In genomic region chr10:70233109-70233938, GRCh38 we compare ENCODE assay signal across 1 cellular context.
TF ChIP-seq lines count a peak whose summit lies in the region.

TSS of gene PPA1 (minus strand) at chr10:70233429. CDS start at chr10:70233327, 102 bp downstream.

TF ChIP-seq in HepG2, 621 proteins besides CTCF, POLR2A, EP300 and RAD21 (continued from another document and continues in another):
- TF ChIP-seq TFE3 (CRISPR knock-in tag; IDR thresholded peaks at IDR 0.05) (peak; percentile 72), FUBP1 (CRISPR knock-in tag; IDR thresholded peaks at IDR 0.05; ENCODE audit: borderline replicate concordance) (no peak), SALL2 (CRISPR knock-in tag; IDR thresholded peaks at IDR 0.05) (no peak), ZSCAN20 (CRISPR knock-in tag; IDR thresholded peaks at IDR 0.05; ENCODE audit: borderline replicate concordance) (peak; percentile 81), USF2 (IDR thresholded peaks at IDR 0.05; ENCODE audit: low read depth, low read length) (peak; percentile 64), USF2 (CRISPR knock-in tag; IDR thresholded peaks at IDR 0.05; ENCODE audit: borderline replicate concordance) (peak; percentile 80; the same call in 1 of the 2 replicates), MZF1 (CRISPR knock-in tag; IDR thresholded peaks at IDR 0.05; ENCODE audit: borderline replicate concordance) (no peak), MEIS2 (CRISPR knock-in tag; IDR thresholded peaks at IDR 0.05) (peak; percentile 45; the same call in 1 of the 2 replicates), PAXIP1 (CRISPR knock-in tag; conservative IDR thresholded peaks at IDR 0.05) (peak; percentile 54), NR1H2 (CRISPR knock-in tag; IDR thresholded peaks at IDR 0.05; ENCODE audit: borderline replicate concordance, low read depth) (no peak; the same call in 1 of the 2 replicates), NCOA5 (CRISPR knock-in tag; IDR thresholded peaks at IDR 0.05) (no peak), JUN (CRISPR knock-in tag; IDR thresholded peaks at IDR 0.05) (peak; percentile 68; the same call in 1 of the 2 replicates), ZNF232 (CRISPR knock-in tag; IDR thresholded peaks at IDR 0.05; ENCODE audit: borderline replicate concordance) (peak; percentile 68; the same call in 1 of the 2 replicates), ZNF180 (CRISPR knock-in tag; IDR thresholded peaks at IDR 0.05; ENCODE audit: borderline replicate concordance, low read depth) (no peak), DDIT3 (CRISPR knock-in tag; IDR thresholded peaks at IDR 0.05) (no peak), HNRNPLL (IDR thresholded peaks at IDR 0.05; ENCODE audit: low read depth, low read length, poor library complexity, severe bottlenecking) (peak; percentile 85), ESRRA (CRISPR knock-in tag; IDR thresholded peaks at IDR 0.05; ENCODE audit: low read depth) (no peak), ZNF747 (CRISPR knock-in tag; IDR thresholded peaks at IDR 0.05; ENCODE audit: borderline replicate concordance) (peak; percentile 42; the same call in 1 of the 2 replicates), JDP2 (CRISPR knock-in tag; IDR thresholded peaks at IDR 0.05; ENCODE audit: borderline replicate concordance) (no peak), ATF3 (CRISPR knock-in tag; IDR thresholded peaks at IDR 0.05) (no peak), GTF3A (CRISPR knock-in tag; conservative IDR thresholded peaks at IDR 0.05) (no peak; the same call in 1 of the 2 replicates), ARID4A (CRISPR knock-in tag; IDR thresholded peaks at IDR 0.05; ENCODE audit: borderline replicate concordance) (peak; percentile 87), KDM5B (CRISPR knock-in tag; IDR thresholded peaks at IDR 0.05; ENCODE audit: borderline replicate concordance) (peak; percentile 59; the same call in 1 of the 2 replicates), ZNF619 (CRISPR knock-in tag; IDR thresholded peaks at IDR 0.05) (no peak), ZNF276 (CRISPR knock-in tag; IDR thresholded peaks at IDR 0.05; ENCODE audit: low read depth) (peak; percentile 75; the same call in 1 of the 2 replicates), ZNF720 (CRISPR knock-in tag; IDR thresholded peaks at IDR 0.05) (no peak), ZNF605 (CRISPR knock-in tag; IDR thresholded peaks at IDR 0.05) (peak; percentile 95), CBX1 (IDR thresholded peaks at IDR 0.05; ENCODE audit: low read depth) (no peak), HOXD1 (CRISPR knock-in tag; IDR thresholded peaks at IDR 0.05) (peak; percentile 46; the same call in 1 of the 2 replicates), RBFOX2 (IDR thresholded peaks at IDR 0.05; ENCODE audit: low read depth, low read length) (peak; percentile 96), ZNF296 (CRISPR knock-in tag; conservative IDR thresholded peaks at IDR 0.05) (no peak), DPF2 (CRISPR knock-in tag; IDR thresholded peaks at IDR 0.05; ENCODE audit: borderline replicate concordance, low read depth) (no peak), NRL (CRISPR knock-in tag; IDR thresholded peaks at IDR 0.05; ENCODE audit: borderline replicate concordance) (no peak; the same call in 1 of the 2 replicates), ZNF784 (CRISPR knock-in tag; IDR thresholded peaks at IDR 0.05; ENCODE audit: borderline replicate concordance) (peak; percentile 46; the same call in 1 of the 2 replicates), CCDC6 (CRISPR knock-in tag; IDR thresholded peaks at IDR 0.05) (no peak; the same call in 1 of the 2 replicates), ZBTB20 (CRISPR knock-in tag; IDR thresholded peaks at IDR 0.05; ENCODE audit: borderline replicate concordance, low read depth) (no peak), CENPX (CRISPR knock-in tag; IDR thresholded peaks at IDR 0.05) (no peak), BATF2 (CRISPR knock-in tag; IDR thresholded peaks at IDR 0.05) (0 out of 2 replicates have a peak, but pooled peaks have one; percentile 49), ELF3 (CRISPR knock-in tag; IDR thresholded peaks at IDR 0.05) (peak; percentile 23; the same call in 1 of the 2 replicates), SSRP1 (CRISPR knock-in tag; IDR thresholded peaks at IDR 0.05) (no peak), PBX3 (CRISPR knock-in tag; IDR thresholded peaks at IDR 0.05; ENCODE audit: borderline replicate concordance) (peak; percentile 65; the same call in 1 of the 2 replicates), RCOR2 (CRISPR knock-in tag; IDR thresholded peaks at IDR 0.05) (no peak), ZNF891 (CRISPR knock-in tag; IDR thresholded peaks at IDR 0.05) (peak; percentile 90), SIN3B (IDR thresholded peaks at IDR 0.05; ENCODE audit: low read length) (no peak), PHF21A (CRISPR knock-in tag; IDR thresholded peaks at IDR 0.05) (peak; percentile 46; the same call in 1 of the 2 replicates)
